8 cellular contexts compared by ENCODE assay signal in the genomic region with DNA sequence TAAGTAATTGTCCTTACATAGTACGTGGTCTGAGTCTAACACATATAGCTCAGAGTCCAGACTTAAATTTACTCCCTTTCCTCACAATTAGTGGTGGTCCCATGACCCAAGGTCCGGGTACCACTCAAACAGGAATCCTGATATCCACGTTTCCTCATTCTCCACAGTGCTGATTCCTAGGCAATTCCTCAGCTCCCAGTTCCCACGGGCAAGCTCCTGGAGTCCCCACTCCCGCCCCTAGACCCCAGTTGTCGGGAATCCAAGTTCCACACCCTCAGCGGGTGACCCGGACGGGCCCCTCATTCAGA. TPM values are rescaled to one million over a fixed set of nuclear protein-coding genes. Genes with fewer than 3 reads are reported as not detected.
A peak's percentile ranks its signal among the peaks of the same experiment; 100 is the strongest.
DNase-seq lines count a peak whose midpoint lies in the region; ATAC-seq and TF ChIP-seq lines count a peak whose summit lies in the region.

No MANE protein-coding gene starts in this region.

- no peaks in the 10 kb centered on the region for H3K27me3 Mint-ChIP-seq in activated CD4-positive, alpha-beta T cell treated with anti-CD3 and anti-CD28 coated beads, Interleukin-2, amount 10 ng/mL, durations not matched to agents 24 days and 14 days

- peak overlapping the region; percentile 90 for H3K4me3 Mint-ChIP-seq in activated CD4-positive, alpha-beta T cell treated with anti-CD3 and anti-CD28 coated beads, Interleukin-2, amount 10 ng/mL, durations not matched to agents 24 days and 14 days

- no peaks in the 10 kb centered on the region for H3K9me3 Mint-ChIP-seq in activated CD4-positive, alpha-beta T cell treated with anti-CD3 and anti-CD28 coated beads, Interleukin-2, amount 10 ng/mL, durations not matched to agents 24 days and 14 days

- H3K9me3 ChIP-seq in adipocyte (ENCODE audit: control insufficient read depth, low read length): no peaks in the 10 kb centered on the region
- H3K9me3 ChIP-seq in left lung: no peaks in the 10 kb centered on the region
- H3K9me3 ChIP-seq in thoracic aorta: no peaks in the 10 kb centered on the region

- intact Hi-C loops in activated CD4-positive, alpha-beta T cell treated with anti-CD3 and anti-CD28 coated beads, Interleukin-2, amount 10 ng/mL, durations not matched to agents 24 days and 14 days (cut with micrococcal nuclease): loop anchor here (1.0 to 10.0 kb wide), 2 partner anchors 12 to 201 kb away; a partner anchor contains a TSS
- intact Hi-C loops in left lung (cut with DNase I): no loop called here

- peaks cover 25% of the 10 kb centered on the region for H3K4me1 ChIP-seq in adipocyte (ENCODE audit: control insufficient read depth, insufficient read depth, low read length)
- H3K4me1 ChIP-seq in left lung: peaks cover 24 to 72% of the 10 kb centered on the region in 2 donors
- H3K4me1 ChIP-seq in thoracic aorta (ENCODE audit: control insufficient read depth in 1 of 2, low read depth in 2 of 2): peaks cover 29 to 43% of the 10 kb centered on the region in 2 donors

- H3K27ac ChIP-seq in left lung: peak overlapping the region; percentile 89 to 97
- peak overlapping the region; percentile 81 to 91 for H3K27ac ChIP-seq in thoracic aorta

- H3K27me3 ChIP-seq in adipocyte (replicated peaks; ENCODE audit: control insufficient read depth, insufficient read depth, low read length) (no peaks in the 10 kb centered on the region), left lung (no peaks in the 10 kb centered on the region), thoracic aorta (replicated peaks; ENCODE audit: insufficient read depth) (no peaks in the 10 kb centered on the region)

- H3K36me3 Mint-ChIP-seq in activated CD4-positive, alpha-beta T cell treated with anti-CD3 and anti-CD28 coated beads, Interleukin-2, amount 10 ng/mL, durations not matched to agents 24 days and 14 days (ENCODE audit: low read depth): peaks cover 39% of the 10 kb centered on the region

- peak overlapping the region; percentile 92 for H3K4me3 ChIP-seq in adipocyte (ENCODE audit: low read length)
- H3K4me3 ChIP-seq in left lung: peak overlapping the region; percentile 93 to 98
- H3K4me3 ChIP-seq in thoracic aorta: peak overlapping the region; percentile 96

- H3K36me3 ChIP-seq in adipocyte (ENCODE audit: control insufficient read depth, insufficient read depth, low read length, severe bottlenecking): peaks cover 31% of the 10 kb centered on the region
- H3K36me3 ChIP-seq in left lung: peaks cover 0 to 40% of the 10 kb centered on the region in 2 donors
- H3K36me3 ChIP-seq in thoracic aorta: peaks cover 23% of the 10 kb centered on the region

- no peak for TF ChIP-seq CTCF in left lung (IDR thresholded peaks at IDR 0.05)
- TF ChIP-seq CTCF in thoracic aorta (IDR thresholded peaks at IDR 0.05): no peak

- H3K9ac ChIP-seq in adipocyte (ENCODE audit: low read length): peak overlapping the region; percentile 96

- H3K4me1 Mint-ChIP-seq in activated CD4-positive, alpha-beta T cell treated with anti-CD3 and anti-CD28 coated beads, Interleukin-2, amount 10 ng/mL, durations not matched to agents 24 days and 14 days: peaks cover 46% of the 10 kb centered on the region

- H3K27ac Mint-ChIP-seq in activated CD4-positive, alpha-beta T cell treated with anti-CD3 and anti-CD28 coated beads, Interleukin-2, amount 10 ng/mL, durations not matched to agents 24 days and 14 days: peak overlapping the region; percentile 94

- no peak for ATAC-seq in left lung
- no peak for ATAC-seq in thoracic aorta (ENCODE audit: insufficient number of reproducible peaks, low FRiP score, low read depth)
- ATAC-seq in esophagus mucosa: no peak

- DNase-seq in activated CD4-positive, alpha-beta T cell treated with anti-CD3 and anti-CD28 coated beads, Interleukin-2, amount 10 ng/mL, durations not matched to agents 24 days and 14 days: no peak
- DNase-seq in activated CD4-positive, alpha-beta T cell treated with anti-CD3 and anti-CD28 coated beads for 1 hour: no peak
- no peak for DNase-seq in adipocyte (ENCODE audit: low read depth)
- DNase-seq in left lung: no peak
- no peak for DNase-seq in thoracic aorta (ENCODE audit: low spot score)
- DNase-seq in AG08396 (ENCODE audit: low spot score): no peak
- DNase-seq in GDM1 (lab: John Stamatoyannopoulos, UW): no peak

RNA-seq across cellular contexts. Expression of a gene that starts 0.6 kb away (rescaled TPM):
- total RNA-seq in activated CD4-positive, alpha-beta T cell treated with anti-CD3 and anti-CD28 coated beads, Interleukin-2, amount 10 ng/mL, durations not matched to agents 24 days and 14 days: 216 and 218 TPM in 2 replicates
- total RNA-seq in left lung (100 to 1,000 TPM; 115 to 128 TPM), thoracic aorta (100 to 1,000 TPM; 252 to 308 TPM), esophagus mucosa (122 TPM)

RNA-seq across cellular contexts. Expression of a gene that starts 3.4 kb away (rescaled TPM):
- total RNA-seq in activated CD4-positive, alpha-beta T cell treated with anti-CD3 and anti-CD28 coated beads, Interleukin-2, amount 10 ng/mL, durations not matched to agents 24 days and 14 days: 64.6 and 67.3 TPM in 2 replicates
- total RNA-seq in left lung (10 to 100 TPM; 70.4 to 71.2 TPM), thoracic aorta (10 to 100 TPM; 30.7 to 50.0 TPM), esophagus mucosa (60.9 TPM)

RNA-seq across cellular contexts. Expression of a gene that starts 10.1 kb away (rescaled TPM):
- total RNA-seq in activated CD4-positive, alpha-beta T cell treated with anti-CD3 and anti-CD28 coated beads, Interleukin-2, amount 10 ng/mL, durations not matched to agents 24 days and 14 days: 153 and 163 TPM in 2 replicates
- 10 to 100 TPM; 54.8 to 64.3 TPM for total RNA-seq in left lung
- total RNA-seq in thoracic aorta: 10 to 100 TPM; 79.0 to 88.9 TPM
- total RNA-seq in esophagus mucosa: 36.0 TPM

RNA-seq across cellular contexts. Expression of a gene that starts 17.7 kb away (rescaled TPM):
- total RNA-seq in activated CD4-positive, alpha-beta T cell treated with anti-CD3 and anti-CD28 coated beads, Interleukin-2, amount 10 ng/mL, durations not matched to agents 24 days and 14 days: not detected in 2 replicates
- total RNA-seq in left lung (not detected), thoracic aorta (not detected), esophagus mucosa (not detected)

RNA-seq across cellular contexts. Expression of a gene that starts 37.4 kb away (rescaled TPM):
- 12.4 and 12.9 TPM in 2 replicates for total RNA-seq in activated CD4-positive, alpha-beta T cell treated with anti-CD3 and anti-CD28 coated beads, Interleukin-2, amount 10 ng/mL, durations not matched to agents 24 days and 14 days
- total RNA-seq in left lung (1 to 10 TPM; 6.0 to 6.9 TPM), thoracic aorta (1 to 10 TPM; 3.0 to 3.9 TPM), esophagus mucosa (11.1 TPM)
